Comparison of ENCODE assay signal across 12 cellular contexts in genomic region chr1:153386500-153386901, GRCh38. TPM values are rescaled to one million over a fixed set of nuclear protein-coding genes. Genes with fewer than 3 reads are reported as not detected.
DNase-seq lines count a peak whose midpoint lies in the region; ATAC-seq, FAIRE-seq and TF ChIP-seq lines count a peak whose summit lies in the region.
"Had no signal": no experiment of that assay in that cellular context is flagged by ENCODE, and none has a peak within 500 bp of the region (broad histone marks: within the 10 kb centered on the region; RNA-seq: fewer than 3 reads in every experiment).

No MANE protein-coding gene starts in this region.

- FAIRE-seq in HepG2 (lab: Jason Lieb, UNC), result no peak

- POLR2A ChIA-PET in HepG2 (lab: Yijun Ruan, JAX), result no interaction called here

- H3K4me2 ChIP-seq in HepG2 (ENCODE audit: low read depth, low read length), result no peak overlapping the region

- peaks cover 76% of the 10 kb centered on the region for H3K4me1 Mint-ChIP-seq in dendritic cell treated with granulocyte-macrophage colony-stimulating factor and Interleukin-4, amounts not matched to agents 40 ng/mL and 50 ng/mL, for 4 days (ENCODE audit: low read depth)
- H3K4me1 Mint-ChIP-seq: nephron had no signal

- H3K27me3 Mint-ChIP-seq in dendritic cell treated with granulocyte-macrophage colony-stimulating factor and Interleukin-4, amounts not matched to agents 40 ng/mL and 50 ng/mL, for 4 days, result no peaks in the 10 kb centered on the region

- H3K4me1 ChIP-seq in liver (ENCODE audit: control insufficient read depth in 4 of 4, insufficient read depth in 4 of 4, low read length in 3 of 4) (no peaks in the 10 kb centered on the region), HepG2 (ENCODE audit: insufficient read depth, low read length) (no peaks in the 10 kb centered on the region), left lung (peaks cover 0 to 49% of the 10 kb centered on the region in 2 donors), upper lobe of right lung (peaks cover 8% of the 10 kb centered on the region), suprapubic skin (peaks cover 23% of the 10 kb centered on the region)

- TF ChIP-seq POLR2A in HepG2 (IDR thresholded peaks at IDR 0.05; ENCODE audit: insufficient read depth in 1 of 2, low read depth in 2 of 2, low read length in 2 of 2) (no peak), suprapubic skin (IDR thresholded peaks at IDR 0.05) (no peak)

- H3K9ac ChIP-seq in liver (ENCODE audit: low read depth in 1 of 2, low read length in 2 of 2), result no peak overlapping the region
- H3K9ac ChIP-seq in HepG2 (ENCODE audit: insufficient read depth, low read depth, low read length), result no peak overlapping the region

- peak overlapping the region; percentile 91 for H3K27ac Mint-ChIP-seq in dendritic cell treated with granulocyte-macrophage colony-stimulating factor and Interleukin-4, amounts not matched to agents 40 ng/mL and 50 ng/mL, for 4 days
- H3K27ac Mint-ChIP-seq: nephron; stimulated activated memory B cell treated with anti-CD40 and anti-IgM and Interleukin-4, amounts not matched to agents 10 μg/mL and 1 μg/mL and 100 μg/mL, for 72 hours had no signal

- no peak overlapping the region for H2AFZ ChIP-seq in HepG2 (ENCODE audit: low read length)

- peaks cover 19% of the 10 kb centered on the region for H3K9me3 Mint-ChIP-seq in dendritic cell treated with granulocyte-macrophage colony-stimulating factor and Interleukin-4, amounts not matched to agents 40 ng/mL and 50 ng/mL, for 4 days

- H3K4me3 Mint-ChIP-seq in dendritic cell treated with granulocyte-macrophage colony-stimulating factor and Interleukin-4, amounts not matched to agents 40 ng/mL and 50 ng/mL, for 4 days, result peak overlapping the region; percentile 24
- H3K4me3 Mint-ChIP-seq: nephron; stimulated activated memory B cell treated with anti-CD40 and anti-IgM and Interleukin-4, amounts not matched to agents 10 μg/mL and 1 μg/mL and 100 μg/mL, for 72 hours had no signal

- TF ChIP-seq RAD21 in liver (IDR thresholded peaks at IDR 0.05) (no peak), HepG2 (CRISPR knock-in tag; IDR thresholded peaks at IDR 0.05) (no peak)

- intact Hi-C loops in HepG2 (cut with micrococcal nuclease; ENCODE audit: unreplicated experiment), result no loop called here
- intact Hi-C loops in dendritic cell treated with granulocyte-macrophage colony-stimulating factor and Interleukin-4, amounts not matched to agents 40 ng/mL and 50 ng/mL, for 4 days (cut with micrococcal nuclease), result loop anchor here (2.0 kb wide), 1 partner anchor 28 kb away; no protein-coding TSS in a partner anchor
- intact Hi-C loops in left lung (cut with DNase I), result no loop called here
- intact Hi-C loops in upper lobe of right lung (cut with DNase I), result no loop called here

- peaks cover 12% of the 10 kb centered on the region for H3K36me3 Mint-ChIP-seq in dendritic cell treated with granulocyte-macrophage colony-stimulating factor and Interleukin-4, amounts not matched to agents 40 ng/mL and 50 ng/mL, for 4 days (ENCODE audit: low read depth)
- H3K36me3 Mint-ChIP-seq: stimulated activated memory B cell treated with anti-CD40 and anti-IgM and Interleukin-4, amounts not matched to agents 10 μg/mL and 1 μg/mL and 100 μg/mL, for 72 hours had no signal

- in situ Hi-C loops in HepG2 (cut with HindIII; ENCODE audit: extremely low pct_ligation_motif_present, low pct_unique_long_range_greater_than_20kb), result no loop called here

- CTCF ChIA-PET in HepG2 (lab: Yijun Ruan, JAX; ENCODE audit: low intra/inter-chr PET ratio, low total read pairs), result no interaction called here

- H4K20me1 ChIP-seq in HepG2 (ENCODE audit: insufficient read depth, low read length), result no peaks in the 10 kb centered on the region

- H3K36me3 ChIP-seq in liver (ENCODE audit: control insufficient read depth in 4 of 4, insufficient read depth in 3 of 4, low read depth in 1 of 4, low read length in 3 of 4) (no peaks in the 10 kb centered on the region), HepG2 (replicated peaks in 1 of 2; ENCODE audit: control insufficient read depth in 1 of 2, insufficient read depth in 2 of 2, low read length in 2 of 2) (no peaks in the 10 kb centered on the region), left lung (no peaks in the 10 kb centered on the region), upper lobe of right lung (no peaks in the 10 kb centered on the region), suprapubic skin (no peaks in the 10 kb centered on the region)

- no peak for TF ChIP-seq EP300 in HepG2 (IDR thresholded peaks at IDR 0.05; ENCODE audit: low read depth in 2 of 2, low read length in 2 of 2)
- no peak for TF ChIP-seq EP300 in HepG2 (CRISPR knock-in tag; IDR thresholded peaks at IDR 0.05; ENCODE audit: borderline replicate concordance)
- no peak for TF ChIP-seq EP300 in suprapubic skin (IDR thresholded peaks at IDR 0.05)

- H3K27ac ChIP-seq in liver (ENCODE audit: low read depth in 1 of 2, low read length in 2 of 2), result no peak overlapping the region
- H3K27ac ChIP-seq in HepG2 (ENCODE audit: extremely low read length, insufficient read depth, low read length), result no peak overlapping the region
- H3K27ac ChIP-seq in left lung, result peak overlapping the region in 1 of 2 donors; percentile 93
- H3K27ac ChIP-seq in upper lobe of right lung, result no peak overlapping the region
- no peak overlapping the region for H3K27ac ChIP-seq in suprapubic skin

- H3K9me3 ChIP-seq in liver (ENCODE audit: control insufficient read depth in 4 of 4, low read length in 3 of 4) (peaks cover 0 to 2% (median 0%) of the 10 kb centered on the region in 4 donors), HepG2 (ENCODE audit: low read length) (no peaks in the 10 kb centered on the region), left lung (peaks cover 0 to 10% of the 10 kb centered on the region in 2 donors), upper lobe of right lung (no peaks in the 10 kb centered on the region), suprapubic skin (no peaks in the 10 kb centered on the region)

- DNase-seq in HepG2 (ENCODE audit: low spot score), result no peak
- peak in 1 of 2 donors; percentile 72 for DNase-seq in left lung
- DNase-seq in upper lobe of right lung, result no peak
- DNase-seq in activated CD4-positive, alpha-beta T cell treated with anti-CD3 and anti-CD28 coated beads for 48 hours, result no peak
- DNase-seq in suprapubic skin (ENCODE audit: low spot score in 2 of 2), result no peak
- no peak for DNase-seq in stimulated activated CD8-positive, alpha-beta memory T cell treated with anti-CD3 and anti-CD28 coated beads, Interleukin-4, amount 100 ng/mL, for 48 hours

- H3K79me2 ChIP-seq in HepG2 (ENCODE audit: insufficient read depth, low read length), result no peaks in the 10 kb centered on the region

- ATAC-seq in HepG2 (no peak), left lung (peak; percentile 71), upper lobe of right lung (peak; percentile 84)
- ATAC-seq: stimulated activated memory B cell treated with anti-CD40 and anti-IgM and Interleukin-4, amounts not matched to agents 10 μg/mL and 1 μg/mL and 100 μg/mL, for 72 hours had no signal

- H3K27me3 ChIP-seq in liver (ENCODE audit: control insufficient read depth in 4 of 4, insufficient read depth in 4 of 4, low read length in 3 of 4), result no peaks in the 10 kb centered on the region
- H3K27me3 ChIP-seq in HepG2 (ENCODE audit: control insufficient read depth in 1 of 2, insufficient read depth in 2 of 2, low read length in 2 of 2), result no peaks in the 10 kb centered on the region; a peak in 1 of 5 replicates
- peaks cover 0 to 3% of the 10 kb centered on the region in 2 donors for H3K27me3 ChIP-seq in left lung
- H3K27me3 ChIP-seq in upper lobe of right lung, result no peaks in the 10 kb centered on the region
- H3K27me3 ChIP-seq in suprapubic skin, result no peaks in the 10 kb centered on the region

- 72% methylated on average over 5 of the region's 5 CpGs for WGBS in liver
- WGBS in HepG2 (ENCODE audit: low lambda C conversion rate), result 18% methylated on average over 5 of the region's 5 CpGs
- WGBS in suprapubic skin, result 43% methylated on average over 5 of the region's 5 CpGs

- no TSS peak for BruUV-seq in HepG2 (replicated peaks; lab: Mats Ljungman, UMichigan)

- H3K4me3 ChIP-seq in liver (ENCODE audit: low read depth in 1 of 3, low read length in 3 of 3) (no peak overlapping the region), HepG2 (replicated peaks in 1 of 3; ENCODE audit: insufficient read depth in 1 of 3, low read depth in 2 of 3, low read length in 3 of 3) (no peak overlapping the region), left lung (no peak overlapping the region), upper lobe of right lung (no peak overlapping the region), suprapubic skin (no peak overlapping the region)

- TF ChIP-seq CTCF in liver (IDR thresholded peaks at IDR 0.05; ENCODE audit: low read depth, low read length, missing input control) (no peak), HepG2 (CRISPR knock-in tag; IDR thresholded peaks at IDR 0.05) (no peak), left lung (IDR thresholded peaks at IDR 0.05) (no peak), upper lobe of right lung (IDR thresholded peaks at IDR 0.05) (no peak), suprapubic skin (IDR thresholded peaks at IDR 0.05) (no peak)

RNA-seq across cellular contexts. Expression of gene S100A8, which starts 4.4 kb away (rescaled TPM):
- total RNA-seq in liver (10 to 100 TPM; 38.4 to 99.3 TPM), HepG2 (2016; rRNA removed; fragmentation: Illumina TruSeq; extraction: Trizol) (not detected in 2 replicates), left lung (1,000 to 10,000 TPM in 1 of 2 donors, 10 to 100 TPM in 1; 97.7 to 1,365 TPM), upper lobe of right lung (266 TPM), suprapubic skin (10 to 100 TPM in 3 of 4 donors, 1 to 10 TPM in 1; 5.7 to 38.4 (median 19.5) TPM)
- polyA plus RNA-seq in liver (10 to 100 TPM; 40.4 to 43.4 TPM), HepG2 (2011; rRNA removed) (not detected in 2 replicates)
- total RNA-seq in HepG2 (2016; cell fraction: cytosol; rRNA removed; fragmentation: Illumina TruSeq; extraction: Trizol; ENCODE audit: low read depth), result not detected in 2 replicates
- total RNA-seq in HepG2 (2016; cell fraction: insoluble cytoplasmic fraction; rRNA removed; fragmentation: Illumina TruSeq; extraction: Trizol), result not detected in 2 replicates
- not detected in 2 replicates for total RNA-seq in HepG2 (2016; cell fraction: membrane; rRNA removed; fragmentation: Illumina TruSeq; extraction: Trizol)
- total RNA-seq in HepG2 (2016; cell fraction: nucleus; rRNA removed; fragmentation: Illumina TruSeq; extraction: Trizol), result not detected in 2 replicates
- polyA plus RNA-seq in HepG2 (2011; cell fraction: cytosol; rRNA removed), result not detected in 2 replicates
- not detected in 2 replicates for polyA plus RNA-seq in HepG2 (2011; cell fraction: nucleus; rRNA removed)
- not detected in 2 replicates for polyA plus RNA-seq in HepG2 (2012)
- polyA plus RNA-seq in HepG2 (2016; cell fraction: cytosol; fragmentation: Illumina TruSeq; extraction: Trizol; ENCODE audit: low read depth), result not detected in 2 replicates
- not detected in 2 replicates for polyA plus RNA-seq in HepG2 (2016; cell fraction: insoluble cytoplasmic fraction; fragmentation: Illumina TruSeq; extraction: Trizol; ENCODE audit: low read depth)
- polyA plus RNA-seq in HepG2 (2016; cell fraction: membrane; fragmentation: Illumina TruSeq; extraction: Trizol; ENCODE audit: low read depth), result not detected in 2 replicates
- not detected in 2 replicates for polyA plus RNA-seq in HepG2 (2016; cell fraction: nucleus; fragmentation: Illumina TruSeq; extraction: Trizol; ENCODE audit: insufficient read depth, low read depth)
- polyA minus RNA-seq in HepG2 (2011; rRNA and poly(A)+ RNA removed; ENCODE audit: low replicate concordance), result not detected in 2 replicates
- polyA minus RNA-seq in HepG2 (2011; cell fraction: cytosol; rRNA and poly(A)+ RNA removed), result not detected in 2 replicates
- not detected in 2 replicates for polyA minus RNA-seq in HepG2 (2011; cell fraction: nucleus; rRNA and poly(A)+ RNA removed)
- total RNA-seq: NCI-H460 had no signal

RNA-seq across cellular contexts. Expression of gene S100A12, which starts 11.1 kb away (rescaled TPM):
- total RNA-seq in liver (10 to 100 TPM; 19.5 to 35.2 TPM), HepG2 (2016; rRNA removed; fragmentation: Illumina TruSeq; extraction: Trizol) (not detected in 2 replicates), left lung (100 to 1,000 TPM in 1 of 2 donors, 10 to 100 TPM in 1; 12.1 to 178 TPM), upper lobe of right lung (22.8 TPM), suprapubic skin (not detected)
- polyA plus RNA-seq in liver (1 to 10 TPM; 3.3 to 4.7 TPM), HepG2 (2011; rRNA removed) (not detected in 2 replicates)
- total RNA-seq in HepG2 (2016; cell fraction: cytosol; rRNA removed; fragmentation: Illumina TruSeq; extraction: Trizol; ENCODE audit: low read depth), result not detected in 2 replicates
- total RNA-seq in HepG2 (2016; cell fraction: insoluble cytoplasmic fraction; rRNA removed; fragmentation: Illumina TruSeq; extraction: Trizol), result not detected in 2 replicates
- not detected in 2 replicates for total RNA-seq in HepG2 (2016; cell fraction: membrane; rRNA removed; fragmentation: Illumina TruSeq; extraction: Trizol)
- total RNA-seq in HepG2 (2016; cell fraction: nucleus; rRNA removed; fragmentation: Illumina TruSeq; extraction: Trizol), result not detected in 2 replicates
- polyA plus RNA-seq in HepG2 (2011; cell fraction: cytosol; rRNA removed), result not detected in 2 replicates
- polyA plus RNA-seq in HepG2 (2011; cell fraction: nucleus; rRNA removed), result not detected in 2 replicates
- not detected in 2 replicates for polyA plus RNA-seq in HepG2 (2012)
- not detected in 2 replicates for polyA plus RNA-seq in HepG2 (2016; cell fraction: cytosol; fragmentation: Illumina TruSeq; extraction: Trizol; ENCODE audit: low read depth)
- polyA plus RNA-seq in HepG2 (2016; cell fraction: insoluble cytoplasmic fraction; fragmentation: Illumina TruSeq; extraction: Trizol; ENCODE audit: low read depth), result not detected in 2 replicates
- not detected in 2 replicates for polyA plus RNA-seq in HepG2 (2016; cell fraction: membrane; fragmentation: Illumina TruSeq; extraction: Trizol; ENCODE audit: low read depth)
- polyA plus RNA-seq in HepG2 (2016; cell fraction: nucleus; fragmentation: Illumina TruSeq; extraction: Trizol; ENCODE audit: insufficient read depth, low read depth), result not detected in 2 replicates
- polyA minus RNA-seq in HepG2 (2011; rRNA and poly(A)+ RNA removed; ENCODE audit: low replicate concordance), result not detected in 2 replicates
- not detected in 2 replicates for polyA minus RNA-seq in HepG2 (2011; cell fraction: cytosol; rRNA and poly(A)+ RNA removed)
- not detected in 2 replicates for polyA minus RNA-seq in HepG2 (2011; cell fraction: nucleus; rRNA and poly(A)+ RNA removed)
- total RNA-seq: NCI-H460 had no signal

RNA-seq across cellular contexts. Expression of gene S100A9, which starts 28.8 kb away (rescaled TPM):
- 100 to 1,000 TPM; 191 to 603 TPM for total RNA-seq in liver
- polyA plus RNA-seq in liver, result 100 to 1,000 TPM in 1 of 2 donors, 10 to 100 TPM in 1; 35.0 to 125 TPM
- 0.31 and 1.1 TPM in 2 replicates for total RNA-seq in HepG2 (2016; rRNA removed; fragmentation: Illumina TruSeq; extraction: Trizol)
- total RNA-seq in HepG2 (2016; cell fraction: cytosol; rRNA removed; fragmentation: Illumina TruSeq; extraction: Trizol; ENCODE audit: low read depth), result not detected in 2 replicates
- total RNA-seq in HepG2 (2016; cell fraction: insoluble cytoplasmic fraction; rRNA removed; fragmentation: Illumina TruSeq; extraction: Trizol), result 0.65 and 0.91 TPM in 2 replicates
- total RNA-seq in HepG2 (2016; cell fraction: membrane; rRNA removed; fragmentation: Illumina TruSeq; extraction: Trizol), result not detected in 2 replicates
- not detected in 2 replicates for total RNA-seq in HepG2 (2016; cell fraction: nucleus; rRNA removed; fragmentation: Illumina TruSeq; extraction: Trizol)
- polyA plus RNA-seq in HepG2 (2011; rRNA removed), result 0.61 and 0.69 TPM in 2 replicates
- polyA plus RNA-seq in HepG2 (2011; cell fraction: cytosol; rRNA removed), result 0.43 and 1.1 TPM in 2 replicates
- not detected in 2 replicates for polyA plus RNA-seq in HepG2 (2011; cell fraction: nucleus; rRNA removed)
- not detected in 2 replicates for polyA plus RNA-seq in HepG2 (2012)
- polyA plus RNA-seq in HepG2 (2016; cell fraction: cytosol; fragmentation: Illumina TruSeq; extraction: Trizol; ENCODE audit: low read depth), result 0.21 TPM in 1 of 2 replicates, not detected in the other
- polyA plus RNA-seq in HepG2 (2016; cell fraction: insoluble cytoplasmic fraction; fragmentation: Illumina TruSeq; extraction: Trizol; ENCODE audit: low read depth), result 0.49 and 1.4 TPM in 2 replicates
- not detected in 2 replicates for polyA plus RNA-seq in HepG2 (2016; cell fraction: membrane; fragmentation: Illumina TruSeq; extraction: Trizol; ENCODE audit: low read depth)
- polyA plus RNA-seq in HepG2 (2016; cell fraction: nucleus; fragmentation: Illumina TruSeq; extraction: Trizol; ENCODE audit: insufficient read depth, low read depth), result not detected in 2 replicates
- not detected in 2 replicates for polyA minus RNA-seq in HepG2 (2011; rRNA and poly(A)+ RNA removed; ENCODE audit: low replicate concordance)
- not detected in 2 replicates for polyA minus RNA-seq in HepG2 (2011; cell fraction: cytosol; rRNA and poly(A)+ RNA removed)
- polyA minus RNA-seq in HepG2 (2011; cell fraction: nucleus; rRNA and poly(A)+ RNA removed), result not detected in 2 replicates
- 1,000 to 10,000 TPM in 1 of 2 donors, 100 to 1,000 TPM in 1; 193 to 1,552 TPM for total RNA-seq in left lung
- 418 TPM for total RNA-seq in upper lobe of right lung
- 10 to 100 TPM; 11.0 to 95.4 (median 51.1) TPM for total RNA-seq in suprapubic skin

RNA-seq across cellular contexts. Expression of gene S100A7A, which starts 29.8 kb away (rescaled TPM):
- total RNA-seq in liver (not detected), HepG2 (2016; rRNA removed; fragmentation: Illumina TruSeq; extraction: Trizol) (not detected in 2 replicates), left lung (not detected), upper lobe of right lung (not detected), suprapubic skin (under 1 TPM in 1 of 4 donors, not detected in 3; 0.10 TPM)
- polyA plus RNA-seq in liver (not detected), HepG2 (2011; rRNA removed) (not detected in 2 replicates)
- total RNA-seq in HepG2 (2016; cell fraction: cytosol; rRNA removed; fragmentation: Illumina TruSeq; extraction: Trizol; ENCODE audit: low read depth), result not detected in 2 replicates
- total RNA-seq in HepG2 (2016; cell fraction: insoluble cytoplasmic fraction; rRNA removed; fragmentation: Illumina TruSeq; extraction: Trizol), result not detected in 2 replicates
- not detected in 2 replicates for total RNA-seq in HepG2 (2016; cell fraction: membrane; rRNA removed; fragmentation: Illumina TruSeq; extraction: Trizol)
- not detected in 2 replicates for total RNA-seq in HepG2 (2016; cell fraction: nucleus; rRNA removed; fragmentation: Illumina TruSeq; extraction: Trizol)
- polyA plus RNA-seq in HepG2 (2011; cell fraction: cytosol; rRNA removed), result not detected in 2 replicates
- polyA plus RNA-seq in HepG2 (2011; cell fraction: nucleus; rRNA removed), result not detected in 2 replicates
- not detected in 2 replicates for polyA plus RNA-seq in HepG2 (2012)
- polyA plus RNA-seq in HepG2 (2016; cell fraction: cytosol; fragmentation: Illumina TruSeq; extraction: Trizol; ENCODE audit: low read depth), result not detected in 2 replicates
- not detected in 2 replicates for polyA plus RNA-seq in HepG2 (2016; cell fraction: insoluble cytoplasmic fraction; fragmentation: Illumina TruSeq; extraction: Trizol; ENCODE audit: low read depth)
- polyA plus RNA-seq in HepG2 (2016; cell fraction: membrane; fragmentation: Illumina TruSeq; extraction: Trizol; ENCODE audit: low read depth), result not detected in 2 replicates
- polyA plus RNA-seq in HepG2 (2016; cell fraction: nucleus; fragmentation: Illumina TruSeq; extraction: Trizol; ENCODE audit: insufficient read depth, low read depth), result not detected in 2 replicates
- polyA minus RNA-seq in HepG2 (2011; rRNA and poly(A)+ RNA removed; ENCODE audit: low replicate concordance), result not detected in 2 replicates
- not detected in 2 replicates for polyA minus RNA-seq in HepG2 (2011; cell fraction: cytosol; rRNA and poly(A)+ RNA removed)
- polyA minus RNA-seq in HepG2 (2011; cell fraction: nucleus; rRNA and poly(A)+ RNA removed), result not detected in 2 replicates
- total RNA-seq: NCI-H460 had no signal
- polyA plus RNA-seq: adipose tissue had no signal

RNA-seq across cellular contexts. Expression of gene PGLYRP4, which starts 37.9 kb away (rescaled TPM):
- total RNA-seq in liver (not detected), HepG2 (2016; rRNA removed; fragmentation: Illumina TruSeq; extraction: Trizol) (not detected in 2 replicates), left lung (not detected), upper lobe of right lung (not detected), suprapubic skin (10 to 100 TPM; 13.0 to 35.0 (median 21.2) TPM)
- polyA plus RNA-seq in liver (not detected), HepG2 (2011; rRNA removed) (not detected in 2 replicates)
- total RNA-seq in HepG2 (2016; cell fraction: cytosol; rRNA removed; fragmentation: Illumina TruSeq; extraction: Trizol; ENCODE audit: low read depth), result not detected in 2 replicates
- total RNA-seq in HepG2 (2016; cell fraction: insoluble cytoplasmic fraction; rRNA removed; fragmentation: Illumina TruSeq; extraction: Trizol), result not detected in 2 replicates
- total RNA-seq in HepG2 (2016; cell fraction: membrane; rRNA removed; fragmentation: Illumina TruSeq; extraction: Trizol), result not detected in 2 replicates
- total RNA-seq in HepG2 (2016; cell fraction: nucleus; rRNA removed; fragmentation: Illumina TruSeq; extraction: Trizol), result not detected in 2 replicates
- polyA plus RNA-seq in HepG2 (2011; cell fraction: cytosol; rRNA removed), result not detected in 2 replicates
- polyA plus RNA-seq in HepG2 (2011; cell fraction: nucleus; rRNA removed), result not detected in 2 replicates
- polyA plus RNA-seq in HepG2 (2012), result not detected in 2 replicates
- not detected in 2 replicates for polyA plus RNA-seq in HepG2 (2016; cell fraction: cytosol; fragmentation: Illumina TruSeq; extraction: Trizol; ENCODE audit: low read depth)
- polyA plus RNA-seq in HepG2 (2016; cell fraction: insoluble cytoplasmic fraction; fragmentation: Illumina TruSeq; extraction: Trizol; ENCODE audit: low read depth), result not detected in 2 replicates
- not detected in 2 replicates for polyA plus RNA-seq in HepG2 (2016; cell fraction: membrane; fragmentation: Illumina TruSeq; extraction: Trizol; ENCODE audit: low read depth)
- not detected in 2 replicates for polyA plus RNA-seq in HepG2 (2016; cell fraction: nucleus; fragmentation: Illumina TruSeq; extraction: Trizol; ENCODE audit: insufficient read depth, low read depth)
- not detected in 2 replicates for polyA minus RNA-seq in HepG2 (2011; rRNA and poly(A)+ RNA removed; ENCODE audit: low replicate concordance)
- not detected in 2 replicates for polyA minus RNA-seq in HepG2 (2011; cell fraction: cytosol; rRNA and poly(A)+ RNA removed)
- polyA minus RNA-seq in HepG2 (2011; cell fraction: nucleus; rRNA and poly(A)+ RNA removed), result not detected in 2 replicates
- total RNA-seq: NCI-H460 had no signal
- polyA plus RNA-seq: adipose tissue had no signal

Comparison
In these comparisons a context has a peak if more than half of its experiments do, and no peak if none do; other contexts are left out.
1. RNA of gene S100A8, which starts 4.4 kb away (total RNA-seq): 97.7 to 1,365 TPM in left lung, 266 TPM in upper lobe of right lung (single experiment), 38.4 to 99.3 TPM in liver and 5.7 to 38.4 TPM in suprapubic skin; not detected in HepG2; every median in the first group is over 4 times any median in the second.
2. RNA of gene S100A12, which starts 11.1 kb away (total RNA-seq): 12.1 to 178 TPM in left lung, 19.5 to 35.2 TPM in liver and 22.8 TPM in upper lobe of right lung (single experiment); not detected in suprapubic skin and not detected in HepG2; every median in the first group is over 4 times any median in the second.
3. RNA of gene S100A9, which starts 28.8 kb away (total RNA-seq): 193 to 1,552 TPM in left lung, 191 to 603 TPM in liver, 418 TPM in upper lobe of right lung (single experiment) and 11.0 to 95.4 TPM in suprapubic skin; 0.31 to 1.1 TPM in HepG2; every median in the first group is over 4 times any median in the second.